In genomic region chr4:125049711-125050110, GRCh38 we compare ENCODE assay signal across 25 cellular contexts.
"Had no signal": no experiment of that assay in that cellular context is flagged by ENCODE, and none has a peak within 500 bp of the region (broad histone marks: within the 10 kb centered on the region; RNA-seq: fewer than 3 reads in every experiment).

No MANE protein-coding gene starts in this region.

- H3K9me3 Mint-ChIP-seq: activated naive CD8-positive, alpha-beta T cell treated with anti-CD3 and anti-CD28 coated beads for 36 hours had no signal

- H3K4me1 Mint-ChIP-seq: activated B cell treated with CpG ODN at 0.5 μM for 24 hours; activated CD4-positive, alpha-beta memory T cell treated with anti-CD3 and anti-CD28 coated beads, Interleukin-2, amount 10 ng/mL, durations not matched to agents 7 days and 5 days; activated CD8-positive, alpha-beta memory T cell treated with anti-CD3 and anti-CD28 coated beads, Interleukin-2, amount 10 ng/mL, durations not matched to agents 7 days and 5 days; activated naive CD8-positive, alpha-beta T cell treated with anti-CD3 and anti-CD28 coated beads for 36 hours; central memory CD8-positive, alpha-beta T cell; nephron progenitor cell had no signal

- DNase-seq: activated B cell treated with CpG ODN at 0.5 μM for 24 hours; activated CD4-positive, alpha-beta memory T cell treated with anti-CD3 and anti-CD28 coated beads, Interleukin-2, amount 10 ng/mL, durations not matched to agents 7 days and 5 days; activated CD4-positive, alpha-beta T cell treated with anti-CD3 and anti-CD28 coated beads for 4 hours; activated CD8-positive, alpha-beta memory T cell treated with anti-CD3 and anti-CD28 coated beads, Interleukin-2, amount 10 ng/mL, durations not matched to agents 7 days and 5 days; activated naive CD4-positive, alpha-beta T cell; activated naive CD8-positive, alpha-beta T cell treated with anti-CD3 and anti-CD28 coated beads for 36 hours; body of pancreas; colonic mucosa; gastrocnemius medialis; head of caudate nucleus; kidney; left lung; nephron progenitor cell; nucleus accumbens; posterior cingulate gyrus; retina; stimulated activated CD4-positive, alpha-beta T cell treated with anti-CD3 and anti-CD28 coated beads, Interleukin-12 subunit alpha, Interleukin-12 subunit beta, amount 100 ng/mL, for 4 hours; stimulated activated CD4-positive, alpha-beta T cell treated with anti-CD3 and anti-CD28 coated beads, Interleukin-1b, Interleukin-23, amount 100 ng/mL, for 48 hours; stimulated activated CD8-positive, alpha-beta memory T cell treated with anti-CD3 and anti-CD28 coated beads, Interleukin-4, amount 100 ng/mL, for 48 hours; stimulated activated naive CD4-positive, alpha-beta T cell; T-helper 1 cell; T-helper 9 cell; upper lobe of right lung had no signal

- H3K4me3 Mint-ChIP-seq: activated B cell treated with CpG ODN at 0.5 μM for 24 hours; activated CD4-positive, alpha-beta memory T cell treated with anti-CD3 and anti-CD28 coated beads, Interleukin-2, amount 10 ng/mL, durations not matched to agents 7 days and 5 days; activated CD8-positive, alpha-beta memory T cell treated with anti-CD3 and anti-CD28 coated beads, Interleukin-2, amount 10 ng/mL, durations not matched to agents 7 days and 5 days; activated naive CD8-positive, alpha-beta T cell treated with anti-CD3 and anti-CD28 coated beads for 36 hours; central memory CD8-positive, alpha-beta T cell; nephron progenitor cell had no signal

- H3K27me3 Mint-ChIP-seq: activated B cell treated with CpG ODN at 0.5 μM for 24 hours; activated CD4-positive, alpha-beta memory T cell treated with anti-CD3 and anti-CD28 coated beads, Interleukin-2, amount 10 ng/mL, durations not matched to agents 7 days and 5 days; activated CD8-positive, alpha-beta memory T cell treated with anti-CD3 and anti-CD28 coated beads, Interleukin-2, amount 10 ng/mL, durations not matched to agents 7 days and 5 days; activated naive CD8-positive, alpha-beta T cell treated with anti-CD3 and anti-CD28 coated beads for 36 hours; central memory CD8-positive, alpha-beta T cell had no signal

- H3K27ac Mint-ChIP-seq: activated B cell treated with CpG ODN at 0.5 μM for 24 hours; activated CD4-positive, alpha-beta memory T cell treated with anti-CD3 and anti-CD28 coated beads, Interleukin-2, amount 10 ng/mL, durations not matched to agents 7 days and 5 days; activated CD8-positive, alpha-beta memory T cell treated with anti-CD3 and anti-CD28 coated beads, Interleukin-2, amount 10 ng/mL, durations not matched to agents 7 days and 5 days; activated naive CD8-positive, alpha-beta T cell treated with anti-CD3 and anti-CD28 coated beads for 36 hours; nephron progenitor cell had no signal

- H3K4me3 ChIP-seq: body of pancreas, colonic mucosa, esophagus muscularis mucosa, gastrocnemius medialis, left lung, upper lobe of right lung had no signal

- ATAC-seq: activated CD8-positive, alpha-beta memory T cell treated with anti-CD3 and anti-CD28 coated beads, Interleukin-2, amount 10 ng/mL, durations not matched to agents 7 days and 5 days; body of pancreas; gastrocnemius medialis; left lung; upper lobe of right lung had no signal

- H3K36me3 Mint-ChIP-seq: activated CD8-positive, alpha-beta memory T cell treated with anti-CD3 and anti-CD28 coated beads, Interleukin-2, amount 10 ng/mL, durations not matched to agents 7 days and 5 days; activated naive CD8-positive, alpha-beta T cell treated with anti-CD3 and anti-CD28 coated beads for 36 hours had no signal
